ENCODE assay signal across 1 cellular context in the genomic region with DNA sequence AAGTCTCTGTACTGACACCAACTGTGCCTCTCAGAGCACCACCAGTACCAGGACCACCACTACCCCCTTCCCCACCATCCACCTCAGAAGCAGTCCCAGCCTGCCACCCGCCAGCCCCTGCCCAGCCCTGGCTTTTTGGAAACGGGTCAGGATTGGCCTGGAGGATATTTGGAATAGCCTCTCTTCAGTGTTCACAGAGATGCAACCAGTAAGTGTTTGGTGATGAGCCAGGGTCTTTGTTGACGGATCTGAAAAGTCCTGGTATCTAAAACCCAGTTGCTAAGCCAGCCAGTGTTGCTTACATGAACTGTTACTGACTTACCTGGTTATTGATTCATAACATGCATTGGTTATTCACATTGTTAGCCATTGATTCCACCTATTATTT.
TF ChIP-seq lines count a peak whose summit lies in the region.

No MANE protein-coding gene starts in this region.

TF ChIP-seq in neural cell, 6 proteins besides CTCF, POLR2A, EP300 and RAD21:
- TF ChIP-seq, protein P1, sequence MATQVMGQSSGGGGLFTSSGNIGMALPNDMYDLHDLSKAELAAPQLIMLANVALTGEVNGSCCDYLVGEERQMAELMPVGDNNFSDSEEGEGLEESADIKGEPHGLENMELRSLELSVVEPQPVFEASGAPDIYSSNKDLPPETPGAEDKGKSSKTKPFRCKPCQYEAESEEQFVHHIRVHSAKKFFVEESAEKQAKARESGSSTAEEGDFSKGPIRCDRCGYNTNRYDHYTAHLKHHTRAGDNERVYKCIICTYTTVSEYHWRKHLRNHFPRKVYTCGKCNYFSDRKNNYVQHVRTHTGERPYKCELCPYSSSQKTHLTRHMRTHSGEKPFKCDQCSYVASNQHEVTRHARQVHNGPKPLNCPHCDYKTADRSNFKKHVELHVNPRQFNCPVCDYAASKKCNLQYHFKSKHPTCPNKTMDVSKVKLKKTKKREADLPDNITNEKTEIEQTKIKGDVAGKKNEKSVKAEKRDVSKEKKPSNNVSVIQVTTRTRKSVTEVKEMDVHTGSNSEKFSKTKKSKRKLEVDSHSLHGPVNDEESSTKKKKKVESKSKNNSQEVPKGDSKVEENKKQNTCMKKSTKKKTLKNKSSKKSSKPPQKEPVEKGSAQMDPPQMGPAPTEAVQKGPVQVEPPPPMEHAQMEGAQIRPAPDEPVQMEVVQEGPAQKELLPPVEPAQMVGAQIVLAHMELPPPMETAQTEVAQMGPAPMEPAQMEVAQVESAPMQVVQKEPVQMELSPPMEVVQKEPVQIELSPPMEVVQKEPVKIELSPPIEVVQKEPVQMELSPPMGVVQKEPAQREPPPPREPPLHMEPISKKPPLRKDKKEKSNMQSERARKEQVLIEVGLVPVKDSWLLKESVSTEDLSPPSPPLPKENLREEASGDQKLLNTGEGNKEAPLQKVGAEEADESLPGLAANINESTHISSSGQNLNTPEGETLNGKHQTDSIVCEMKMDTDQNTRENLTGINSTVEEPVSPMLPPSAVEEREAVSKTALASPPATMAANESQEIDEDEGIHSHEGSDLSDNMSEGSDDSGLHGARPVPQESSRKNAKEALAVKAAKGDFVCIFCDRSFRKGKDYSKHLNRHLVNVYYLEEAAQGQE (IDR thresholded peaks at IDR 0.05; ENCODE audit: borderline replicate concordance): no peak
- no peak for TF ChIP-seq TAF1 (IDR thresholded peaks at IDR 0.05; ENCODE audit: low read depth)
- TF ChIP-seq POLR2AphosphoS5 (IDR thresholded peaks at IDR 0.05): no peak
- TF ChIP-seq MXI1 (conservative IDR thresholded peaks at IDR 0.05; ENCODE audit: poor library complexity, severe bottlenecking): no peak
- no peak for TF ChIP-seq SMC3 (conservative IDR thresholded peaks at IDR 0.05; ENCODE audit: poor library complexity)
- no peak for TF ChIP-seq EZH2 (IDR thresholded peaks at IDR 0.05; ENCODE audit: borderline replicate concordance, insufficient read depth, low read length, poor library complexity, severe bottlenecking)
